ENCODE assay signal across 10 cellular contexts in genomic region chr3:114456742-114457141, GRCh38.
DNase-seq lines count a peak whose midpoint lies in the region; ATAC-seq, FAIRE-seq and TF ChIP-seq lines count a peak whose summit lies in the region.
"Had no signal": no experiment of that assay in that cellular context is flagged by ENCODE, and none has a peak within 500 bp of the region (broad histone marks: within the 10 kb centered on the region; RNA-seq: fewer than 3 reads in every experiment).

No MANE protein-coding gene starts in this region.

- intact Hi-C loops in left lung (cut with DNase I): no loop called here
- intact Hi-C loops in body of pancreas (cut with DNase I): no loop called here
- intact Hi-C loops in pancreas (cut with DNase I): no loop called here

- H3K27me3 ChIP-seq in left lung (no peaks in the 10 kb centered on the region), body of pancreas (no peaks in the 10 kb centered on the region), pancreas (no peaks in the 10 kb centered on the region)

- no peak for FAIRE-seq in pancreas (lab: Jason Lieb, UNC)
- FAIRE-seq: G401.6 had no signal

- H3K9me3 ChIP-seq in left lung (no peaks in the 10 kb centered on the region), body of pancreas (no peaks in the 10 kb centered on the region), pancreas (no peaks in the 10 kb centered on the region)

- WGBS in body of pancreas, 2 donors: 89 to 90% methylated on average over 4 of the region's 4 CpGs
- WGBS in pancreas, 2 donors: 92 to 95% methylated on average over 4 of the region's 4 CpGs

- H3K4me1 ChIP-seq in left lung: peaks cover 0 to 18% of the 10 kb centered on the region in 2 donors
- peaks cover 33% of the 10 kb centered on the region for H3K4me1 ChIP-seq in body of pancreas
- H3K4me1 ChIP-seq in pancreas: peaks cover 6 to 29% (median 25%) of the 10 kb centered on the region in 3 donors

- TF ChIP-seq POLR2A in body of pancreas (IDR thresholded peaks at IDR 0.05): no peak

- H3K4me3 ChIP-seq in left lung (no peak overlapping the region), body of pancreas (no peak overlapping the region), pancreas (no peak overlapping the region)

- H3K36me3 ChIP-seq in left lung (no peaks in the 10 kb centered on the region), body of pancreas (replicated peaks in 1 of 2; ENCODE audit: insufficient read depth in 1 of 2, low read depth in 2 of 2) (no peaks in the 10 kb centered on the region), pancreas (no peaks in the 10 kb centered on the region)

- no peak for TF ChIP-seq CTCF in left lung (IDR thresholded peaks at IDR 0.05)
- no peak for TF ChIP-seq CTCF in body of pancreas (IDR thresholded peaks at IDR 0.05)
- TF ChIP-seq CTCF in pancreas (IDR thresholded peaks at IDR 0.05): no peak

- H3K27ac ChIP-seq in left lung: no peak overlapping the region
- no peak overlapping the region for H3K27ac ChIP-seq in body of pancreas
- H3K27ac ChIP-seq in pancreas: no peak overlapping the region

- DNase-seq in left lung: no peak
- no peak for DNase-seq in HT-29 (ENCODE audit: low spot score)
- DNase-seq in body of pancreas: no peak
- DNase-seq in pancreas: no peak
- DNase-seq in NCI-H2227 (lab: John Stamatoyannopoulos, UW; ENCODE audit: unreplicated experiment): no peak
- DNase-seq: cerebellar nuclear complex had no signal

- ATAC-seq in GM18520 (IDR thresholded peaks at IDR 0.05; ENCODE audit: unreplicated experiment): peak; percentile 71
- peak; percentile 70 for ATAC-seq in GM21447 (IDR thresholded peaks at IDR 0.05; ENCODE audit: unreplicated experiment)
- ATAC-seq in HG03135 (IDR thresholded peaks at IDR 0.05; ENCODE audit: unreplicated experiment): peak; percentile 80
- ATAC-seq in left lung: peak; percentile 10
- no peak for ATAC-seq in body of pancreas
- no peak for ATAC-seq in pancreas

Comparison
In these comparisons a context has a peak if more than half of its experiments do, and no peak if none do; other contexts are left out.
1. ATAC-seq: peak in GM18520 (single experiment), GM21447 (single experiment), HG03135 (single experiment) and left lung (single experiment); none in body of pancreas (single experiment) and pancreas (0 of 4).